In genomic region chr7:84042110-84042539, GRCh38 we compare ENCODE assay signal across 10 cellular contexts.
DNase-seq lines count a peak whose midpoint lies in the region; ATAC-seq, FAIRE-seq and TF ChIP-seq lines count a peak whose summit lies in the region.
"Had no signal": no experiment of that assay in that cellular context is flagged by ENCODE, and none has a peak within 500 bp of the region (broad histone marks: within the 10 kb centered on the region; RNA-seq: fewer than 3 reads in every experiment).

No MANE protein-coding gene starts in this region.

- peak; percentile 19 for DNase-seq in Calu3
- DNase-seq in PC-3: peak; percentile 86
- DNase-seq in endothelial cell of umbilical vein (ENCODE audit: low read depth, low spot score): peak; percentile 82
- DNase-seq in neuronal stem cell (ENCODE audit: low spot score): no peak
- DNase-seq in activated CD8-positive, alpha-beta memory T cell treated with anti-CD3 and anti-CD28 coated beads, Interleukin-2, amount 10 ng/mL, durations not matched to agents 7 days and 5 days: no peak
- no peak for DNase-seq in uterus
- no peak for DNase-seq in NCI-H2196 (lab: John Stamatoyannopoulos, UW; ENCODE audit: unreplicated experiment)
- DNase-seq in NCI-H146 (lab: John Stamatoyannopoulos, UW): no peak
- DNase-seq: activated gamma-delta T cell, testis had no signal

- H2BK15ac ChIP-seq in neuronal stem cell (ENCODE audit: low read length): no peak overlapping the region

- no peaks in the 10 kb centered on the region for H3K79me1 ChIP-seq in neuronal stem cell (ENCODE audit: low read depth, low read length)

- H3K27me3 ChIP-seq in PC-3 (ENCODE audit: low read length) (no peaks in the 10 kb centered on the region), endothelial cell of umbilical vein (ENCODE audit: control insufficient read depth in 2 of 2, insufficient read depth in 2 of 2, low read length in 2 of 2) (no peaks in the 10 kb centered on the region), neuronal stem cell (ENCODE audit: control insufficient read depth in 3 of 3, insufficient read depth in 3 of 3, low read depth in 1 of 3, low read length in 3 of 3) (no peaks in the 10 kb centered on the region), uterus (no peaks in the 10 kb centered on the region)
- H3K27me3 ChIP-seq: testis had no signal

- peak overlapping the region; percentile 95 for H3K27ac ChIP-seq in PC-3 (ENCODE audit: low read length)
- peak overlapping the region; percentile 35 for H3K27ac ChIP-seq in endothelial cell of umbilical vein (ENCODE audit: insufficient read depth, low read depth, low read length)
- H3K27ac ChIP-seq in neuronal stem cell (replicated peaks; ENCODE audit: low read length): peak overlapping the region; percentile 18
- H3K27ac ChIP-seq in uterus: no peak overlapping the region
- H3K27ac ChIP-seq: testis had no signal

- H3K9me2 ChIP-seq in PC-3 (replicated peaks; ENCODE audit: low read length): no peaks in the 10 kb centered on the region

- no peaks in the 10 kb centered on the region for H3K27me3 Mint-ChIP-seq in Calu3 (ENCODE audit: unreplicated experiment)
- no peaks in the 10 kb centered on the region for H3K27me3 Mint-ChIP-seq in activated CD8-positive, alpha-beta memory T cell treated with anti-CD3 and anti-CD28 coated beads, Interleukin-2, amount 10 ng/mL, durations not matched to agents 7 days and 5 days

- peaks cover 7% of the 10 kb centered on the region for H3F3A ChIP-seq in PC-3 (ENCODE audit: low read length, unreplicated experiment)

- H2BK12ac ChIP-seq in neuronal stem cell (ENCODE audit: low read length): no peak overlapping the region

- TF ChIP-seq CTCF in Calu3 (IDR thresholded peaks at IDR 0.05; ENCODE audit: unreplicated experiment) (no peak), PC-3 (conservative IDR thresholded peaks at IDR 0.05; ENCODE audit: low read depth, low read length) (no peak), endothelial cell of umbilical vein (IDR thresholded peaks at IDR 0.05; ENCODE audit: extremely low read depth in 1 of 2, insufficient read depth in 1 of 2, low read depth in 1 of 2, low read length in 2 of 2) (no peak), uterus (IDR thresholded peaks at IDR 0.05) (no peak)

- peak overlapping the region; percentile 38 for H2AFZ ChIP-seq in PC-3 (ENCODE audit: low read length)
- peak overlapping the region; percentile 71 for H2AFZ ChIP-seq in endothelial cell of umbilical vein (ENCODE audit: low read depth, low read length)
- H2AFZ ChIP-seq in neuronal stem cell (ENCODE audit: low read length): no peak overlapping the region

- ATAC-seq in PC-3: peak; percentile 94
- no peak for ATAC-seq in activated CD8-positive, alpha-beta memory T cell treated with anti-CD3 and anti-CD28 coated beads, Interleukin-2, amount 10 ng/mL, durations not matched to agents 7 days and 5 days

- no peak overlapping the region for H2BK5ac ChIP-seq in neuronal stem cell (ENCODE audit: low read length)

- H3K14ac ChIP-seq in neuronal stem cell (ENCODE audit: low read length): no peak overlapping the region

- BruUV-seq in Calu3 (replicated peaks; lab: Mats Ljungman, UMichigan) (no TSS peak), PC-3 (replicated peaks; lab: Mats Ljungman, UMichigan) (no TSS peak), endothelial cell of umbilical vein (replicated peaks; lab: Mats Ljungman, UMichigan) (no TSS peak)

- no peaks in the 10 kb centered on the region for H3K9me3 Mint-ChIP-seq in Calu3 (ENCODE audit: low read depth, unreplicated experiment)
- peaks cover 7% of the 10 kb centered on the region for H3K9me3 Mint-ChIP-seq in activated CD8-positive, alpha-beta memory T cell treated with anti-CD3 and anti-CD28 coated beads, Interleukin-2, amount 10 ng/mL, durations not matched to agents 7 days and 5 days (ENCODE audit: low read depth)

- CTCF ChIA-PET in Calu3 (lab: Charles Lee) (no interaction called here), PC-3 (lab: Charles Lee) (no interaction called here), endothelial cell of umbilical vein (lab: Charles Lee) (interaction anchor here (1.4 to 1.6 kb wide), 2 partner anchors 31 to 981 kb away, joined by 3 to 5 read pairs; no protein-coding TSS in a partner anchor)
- CTCF ChIA-PET in activated CD8-positive, alpha-beta memory T cell treated with anti-CD3 and anti-CD28 coated beads, Interleukin-2, amount 10 ng/mL, durations not matched to agents 7 days and 5 days (lab: Charles Lee): no interaction called here

- POLR2A ChIA-PET in PC-3 (lab: Charles Lee; ENCODE audit: unreplicated experiment): interaction anchor here (0.7 kb wide), 1 partner anchor 16 kb away, joined by 3 read pairs; no protein-coding TSS in a partner anchor
- POLR2A ChIA-PET in endothelial cell of umbilical vein (lab: Charles Lee): no interaction called here

- H4K91ac ChIP-seq in neuronal stem cell (ENCODE audit: low read depth, low read length, poor library complexity): no peak overlapping the region

- no peaks in the 10 kb centered on the region; the same call in 1 of the 2 replicates for H3K36me3 ChIP-seq in PC-3 (ENCODE audit: low read depth, low read length)
- H3K36me3 ChIP-seq in endothelial cell of umbilical vein (ENCODE audit: control insufficient read depth in 2 of 2, extremely low read depth in 1 of 2, insufficient read depth in 2 of 2, low read length in 2 of 2): no peaks in the 10 kb centered on the region
- H3K36me3 ChIP-seq in neuronal stem cell (replicated peaks in 1 of 2; ENCODE audit: control insufficient read depth in 2 of 2, insufficient read depth in 2 of 2, low read length in 2 of 2): peaks cover 0 to 42% of the 10 kb centered on the region in 2 donors
- peaks cover 0 to 4% of the 10 kb centered on the region in 2 donors for H3K36me3 ChIP-seq in uterus

- H3K27ac Mint-ChIP-seq in Calu3 (ENCODE audit: unreplicated experiment): peak overlapping the region; percentile 67
- H3K27ac Mint-ChIP-seq in activated CD8-positive, alpha-beta memory T cell treated with anti-CD3 and anti-CD28 coated beads, Interleukin-2, amount 10 ng/mL, durations not matched to agents 7 days and 5 days: no peak overlapping the region

- TF ChIP-seq POLR2A in endothelial cell of umbilical vein (IDR thresholded peaks at IDR 0.05; ENCODE audit: low read depth, low read length) (peak; percentile 31), uterus (IDR thresholded peaks at IDR 0.05) (no peak)

- no peak overlapping the region for H3K23ac ChIP-seq in neuronal stem cell (ENCODE audit: low read depth, low read length, poor library complexity)

- H3K9me3 ChIP-seq in PC-3 (ENCODE audit: low read length) (no peaks in the 10 kb centered on the region), endothelial cell of umbilical vein (replicated peaks; ENCODE audit: control insufficient read depth, insufficient read depth, low read length) (no peaks in the 10 kb centered on the region), neuronal stem cell (replicated peaks in 1 of 2; ENCODE audit: control insufficient read depth in 2 of 2, insufficient read depth in 1 of 2, low read depth in 1 of 2, low read length in 2 of 2) (no peaks in the 10 kb centered on the region), uterus (no peaks in the 10 kb centered on the region)
- H3K9me3 ChIP-seq: testis had no signal

- dilution Hi-C loops in endothelial cell of umbilical vein (cut with MboI; ENCODE audit: extremely low pct_ligation_motif_present, low sequenced_read_pairs): no loop called here

- H3K4me1 ChIP-seq in PC-3 (ENCODE audit: insufficient read depth, low read length) (peaks cover 30% of the 10 kb centered on the region), endothelial cell of umbilical vein (ENCODE audit: control insufficient read depth, extremely low read depth, insufficient read depth, low read length) (peaks cover 13% of the 10 kb centered on the region), neuronal stem cell (ENCODE audit: control insufficient read depth in 2 of 2, insufficient read depth in 1 of 2, low read depth in 1 of 2, low read length in 2 of 2) (peaks cover 3 to 15% of the 10 kb centered on the region in 2 donors), uterus (no peaks in the 10 kb centered on the region)
- H3K4me1 ChIP-seq: testis had no signal

- no peaks in the 10 kb centered on the region for H3K36me3 Mint-ChIP-seq in Calu3 (ENCODE audit: insufficient read depth, unreplicated experiment)
- H3K36me3 Mint-ChIP-seq in activated CD8-positive, alpha-beta memory T cell treated with anti-CD3 and anti-CD28 coated beads, Interleukin-2, amount 10 ng/mL, durations not matched to agents 7 days and 5 days: no peaks in the 10 kb centered on the region

- no peak overlapping the region for H2BK120ac ChIP-seq in neuronal stem cell (ENCODE audit: low read depth, low read length)

- no peak overlapping the region for H4K8ac ChIP-seq in neuronal stem cell (ENCODE audit: low read depth, low read length)

- H3K9ac ChIP-seq in PC-3 (ENCODE audit: low read length): peak overlapping the region; percentile 64
- no peak overlapping the region for H3K9ac ChIP-seq in endothelial cell of umbilical vein (replicated peaks; ENCODE audit: extremely low read depth, insufficient read depth, low read length)
- H3K9ac ChIP-seq in neuronal stem cell (ENCODE audit: low read depth, low read length, poor library complexity): no peak overlapping the region

- H3K4me3 ChIP-seq in PC-3 (ENCODE audit: low read length): no peak overlapping the region
- H3K4me3 ChIP-seq in endothelial cell of umbilical vein (replicated peaks in 1 of 3; ENCODE audit: insufficient read depth in 1 of 3, low read depth in 1 of 3, low read length in 3 of 3): no peak overlapping the region
- no peak overlapping the region for H3K4me3 ChIP-seq in neuronal stem cell (ENCODE audit: low read length in 2 of 2)
- H3K4me3 ChIP-seq in uterus: no peak overlapping the region
- H3K4me3 ChIP-seq: testis had no signal

- H4K20me1 ChIP-seq in PC-3 (ENCODE audit: low read length) (no peaks in the 10 kb centered on the region), endothelial cell of umbilical vein (replicated peaks; ENCODE audit: control insufficient read depth, extremely low read depth, insufficient read depth, low read length) (no peaks in the 10 kb centered on the region)

- no peak overlapping the region for H3K4ac ChIP-seq in neuronal stem cell (ENCODE audit: low read length)

- WGBS in neuronal stem cell (ENCODE audit: extremely low coverage in 2 of 2, insufficient read length in 2 of 2, insufficient replicate concordance in 1 of 2), 2 donors: no CpG with 5 or more reads among the region's 7 CpGs

- peaks cover 43% of the 10 kb centered on the region for H3K4me1 Mint-ChIP-seq in Calu3 (ENCODE audit: low read depth, unreplicated experiment)
- H3K4me1 Mint-ChIP-seq in activated CD8-positive, alpha-beta memory T cell treated with anti-CD3 and anti-CD28 coated beads, Interleukin-2, amount 10 ng/mL, durations not matched to agents 7 days and 5 days: no peaks in the 10 kb centered on the region

- peak overlapping the region; percentile 7 for H3K4me3 Mint-ChIP-seq in Calu3 (ENCODE audit: low read depth, unreplicated experiment)
- no peak overlapping the region for H3K4me3 Mint-ChIP-seq in activated CD8-positive, alpha-beta memory T cell treated with anti-CD3 and anti-CD28 coated beads, Interleukin-2, amount 10 ng/mL, durations not matched to agents 7 days and 5 days

- no peaks in the 10 kb centered on the region for H3K9me1 ChIP-seq in endothelial cell of umbilical vein (replicated peaks; ENCODE audit: control insufficient read depth, extremely low read depth, insufficient read depth, low read length)

- H3K79me2 ChIP-seq in PC-3 (ENCODE audit: low read length): no peaks in the 10 kb centered on the region
- no peaks in the 10 kb centered on the region for H3K79me2 ChIP-seq in endothelial cell of umbilical vein (ENCODE audit: control insufficient read depth, insufficient read depth, low read length)

- H3K18ac ChIP-seq in neuronal stem cell (ENCODE audit: low read length): no peak overlapping the region

- H3K4me2 ChIP-seq in PC-3 (ENCODE audit: low read length) (peak overlapping the region; percentile 53), endothelial cell of umbilical vein (ENCODE audit: insufficient read depth, low read length) (peak overlapping the region; percentile 3), neuronal stem cell (ENCODE audit: insufficient read depth, low read length, poor library complexity, severe bottlenecking) (no peak overlapping the region)

- no peak overlapping the region for H2AK5ac ChIP-seq in neuronal stem cell (ENCODE audit: low read depth, low read length)

- peak; percentile 58 for FAIRE-seq in endothelial cell of umbilical vein (lab: Jason Lieb, UNC)

- intact Hi-C loops in Calu3 (cut with micrococcal nuclease; ENCODE audit: unreplicated experiment) (no loop called here), PC-3 (cut with micrococcal nuclease) (no loop called here), endothelial cell of umbilical vein (cut with micrococcal nuclease) (no loop called here), uterus (cut with DNase I; ENCODE audit: low total_unique reads) (no loop called here)

Comparison
In these comparisons a context has a peak if more than half of its experiments do, and no peak if none do; other contexts are left out.
1. DNase-seq: peak in Calu3 (single experiment), PC-3 (single experiment) and endothelial cell of umbilical vein (single experiment); none in neuronal stem cell (single experiment), activated CD8-positive, alpha-beta memory T cell treated with anti-CD3 and anti-CD28 coated beads, Interleukin-2, amount 10 ng/mL, durations not matched to agents 7 days and 5 days (single experiment), uterus (0 of 2), NCI-H2196 (single experiment) and NCI-H146 (single experiment).
2. H3K27ac ChIP-seq: peak in PC-3 (single experiment), endothelial cell of umbilical vein (single experiment) and neuronal stem cell (single experiment); none in uterus (0 of 2).